Comparison of ENCODE assay signal across 8 cellular contexts in genomic region chr11:112225753-112226061, GRCh38. TPM values are rescaled to one million over a fixed set of nuclear protein-coding genes. Genes with fewer than 3 reads are reported as not detected.
DNase-seq lines count a peak whose midpoint lies in the region; ATAC-seq lines count a peak whose summit lies in the region.

No MANE protein-coding gene starts in this region.

- peak overlapping the region; percentile 84 for H3K27ac ChIP-seq in adipose tissue (ENCODE audit: low read depth, low read length)
- peak overlapping the region; percentile 79 for H3K27ac ChIP-seq in iPS-20b (ENCODE audit: low read length)
- peak overlapping the region; percentile 99 for H3K27ac ChIP-seq in stomach smooth muscle (ENCODE audit: low read length)

- H3K4me1 ChIP-seq in iPS-20b (ENCODE audit: insufficient read depth, low read length) (peaks cover 4% of the 10 kb centered on the region; the same call in 1 of the 2 replicates), stomach smooth muscle (ENCODE audit: control insufficient read depth, insufficient read depth, low read length) (peaks cover 23% of the 10 kb centered on the region)

- H3K9me3 ChIP-seq in iPS-20b (ENCODE audit: insufficient read depth, low read depth, low read length) (no peaks in the 10 kb centered on the region), stomach smooth muscle (ENCODE audit: control insufficient read depth in 2 of 2, low read length in 2 of 2) (no peaks in the 10 kb centered on the region)

- DNase-seq in HT1080 (ENCODE audit: low read depth) (peak; percentile 83), A172 (ENCODE audit: low spot score) (no peak), MV-4-11 (lab: John Stamatoyannopoulos, UW) (no peak), NOMO-1 treated with DMSO at 0.1 percent for 48 hours (lab: John Stamatoyannopoulos, UW; ENCODE audit: unreplicated experiment) (no peak)

- peak overlapping the region; percentile 86; the same call in 1 of the 2 replicates for H3K9ac ChIP-seq in iPS-20b (ENCODE audit: low read depth, low read length)
- peak overlapping the region; percentile 97 to 100 for H3K9ac ChIP-seq in stomach smooth muscle (ENCODE audit: low read length in 2 of 2)

- no peak for ATAC-seq in HG03442 (IDR thresholded peaks at IDR 0.05; ENCODE audit: unreplicated experiment)

- 24 to 49% (median 39%) methylated on average over 7 to 8 of the region's 8 CpGs for WGBS in adipose tissue, 3 donors

- peaks cover 24% of the 10 kb centered on the region for H3K36me3 ChIP-seq in iPS-20b (ENCODE audit: insufficient read depth, low read depth, low read length)
- peaks cover 10% of the 10 kb centered on the region in 2 donors for H3K36me3 ChIP-seq in stomach smooth muscle (ENCODE audit: control insufficient read depth in 2 of 2, insufficient read depth in 2 of 2, low read length in 2 of 2)

- H3K27me3 ChIP-seq in iPS-20b (ENCODE audit: insufficient read depth, low read length): peaks cover 19% of the 10 kb centered on the region
- H3K27me3 ChIP-seq in stomach smooth muscle (ENCODE audit: control insufficient read depth in 1 of 2, insufficient read depth in 2 of 2, low read length in 2 of 2): no peaks in the 10 kb centered on the region

- peak overlapping the region; percentile 88 for H3K4me3 ChIP-seq in iPS-20b (ENCODE audit: low read length)
- peak overlapping the region; percentile 94 to 98 for H3K4me3 ChIP-seq in stomach smooth muscle (ENCODE audit: low read length in 2 of 2)

RNA-seq across cellular contexts. Expression of gene PTS, which starts 0.5 kb away (rescaled TPM):
- 54.8 and 64.6 TPM in 2 replicates for total RNA-seq in HT1080 (2014; rRNA removed; shearing (Covaris generic))
- polyA plus RNA-seq in HT1080 (2015; cell fraction: cytosol; rRNA removed): 30.7 and 36.3 TPM in 2 replicates
- 52.4 and 55.0 TPM in 2 replicates for polyA plus RNA-seq in HT1080 (2015; cell fraction: nucleus; rRNA removed)
- 10 to 100 TPM; 10.4 to 36.1 (median 25.6) TPM for polyA plus RNA-seq in adipose tissue
- 33.0 and 51.8 TPM in 2 replicates for total RNA-seq in A172 (2014; rRNA removed; shearing (Covaris generic))

RNA-seq across cellular contexts. Expression of gene PLET1, which starts 35.0 kb away (rescaled TPM):
- not detected in 2 replicates for total RNA-seq in HT1080 (2014; rRNA removed; shearing (Covaris generic))
- polyA plus RNA-seq in HT1080 (2015; cell fraction: cytosol; rRNA removed): not detected in 2 replicates
- not detected in 2 replicates for polyA plus RNA-seq in HT1080 (2015; cell fraction: nucleus; rRNA removed)
- polyA plus RNA-seq in adipose tissue: not detected
- total RNA-seq in A172 (2014; rRNA removed; shearing (Covaris generic)): not detected in 2 replicates

RNA-seq across cellular contexts. Expression of gene BCO2, which starts 50.4 kb away (rescaled TPM):
- total RNA-seq in HT1080 (2014; rRNA removed; shearing (Covaris generic)): 0.17 and 0.19 TPM in 2 replicates
- polyA plus RNA-seq in HT1080 (2015; cell fraction: cytosol; rRNA removed): 0.27 and 1.5 TPM in 2 replicates
- polyA plus RNA-seq in HT1080 (2015; cell fraction: nucleus; rRNA removed): 3.9 and 4.7 TPM in 2 replicates
- 1 to 10 TPM in 1 of 3 donors, under 1 TPM in 2; 0.77 to 5.2 (median 0.98) TPM for polyA plus RNA-seq in adipose tissue
- total RNA-seq in A172 (2014; rRNA removed; shearing (Covaris generic)): 0.10 TPM in 1 of 2 replicates, not detected in the other

RNA-seq across cellular contexts. Expression of gene TEX12, which starts 58.5 kb away (rescaled TPM):
- total RNA-seq in HT1080 (2014; rRNA removed; shearing (Covaris generic)): 0.94 TPM in 1 of 2 replicates, not detected in the other
- polyA plus RNA-seq in HT1080 (2015; cell fraction: cytosol; rRNA removed): 0.23 and 0.46 TPM in 2 replicates
- polyA plus RNA-seq in HT1080 (2015; cell fraction: nucleus; rRNA removed): 0.32 and 0.35 TPM in 2 replicates
- not detected for polyA plus RNA-seq in adipose tissue
- total RNA-seq in A172 (2014; rRNA removed; shearing (Covaris generic)): not detected in 2 replicates
